Comparison of ENCODE assay signal across 1 cellular context in genomic region chr17:80454557-80455327, GRCh38.
A peak's percentile ranks its signal among the peaks of the same experiment; 100 is the strongest.
TF ChIP-seq lines count a peak whose summit lies in the region.

No MANE protein-coding gene starts in this region.

TF ChIP-seq in HepG2, 621 proteins besides CTCF, POLR2A, EP300 and RAD21 (continued from another document and continues in another):
- no peak for TF ChIP-seq NPAS2 (CRISPR knock-in tag; IDR thresholded peaks at IDR 0.05; ENCODE audit: borderline replicate concordance)
- peak; percentile 94 for TF ChIP-seq DMTF1 (CRISPR knock-in tag; IDR thresholded peaks at IDR 0.05)
- TF ChIP-seq ZNF512B (CRISPR knock-in tag; IDR thresholded peaks at IDR 0.05; ENCODE audit: borderline replicate concordance): no peak
- TF ChIP-seq FUBP1 (CRISPR knock-in tag; IDR thresholded peaks at IDR 0.05; ENCODE audit: borderline replicate concordance): no peak
- TF ChIP-seq BRF2 (CRISPR knock-in tag; IDR thresholded peaks at IDR 0.05): peak; percentile 97
- TF ChIP-seq IRX3 (CRISPR knock-in tag; IDR thresholded peaks at IDR 0.05; ENCODE audit: borderline replicate concordance, low read depth): peak; percentile 97
- no peak for TF ChIP-seq ZNF207 (IDR thresholded peaks at IDR 0.05; ENCODE audit: borderline replicate concordance)
- TF ChIP-seq ETV6 (CRISPR knock-in tag; conservative IDR thresholded peaks at IDR 0.05): peak; percentile 15; the same call in 1 of the 2 replicates
- no peak for TF ChIP-seq RAD51 (IDR thresholded peaks at IDR 0.05; ENCODE audit: borderline replicate concordance)
- peak; percentile 60 for TF ChIP-seq ZBTB10 (CRISPR knock-in tag; IDR thresholded peaks at IDR 0.05; ENCODE audit: borderline replicate concordance)
- peak; percentile 78; the same call in 1 of the 2 replicates for TF ChIP-seq ZSCAN22 (CRISPR knock-in tag; IDR thresholded peaks at IDR 0.05)
- peak; percentile 74; the same call in 1 of the 2 replicates for TF ChIP-seq ELF3 (CRISPR knock-in tag; IDR thresholded peaks at IDR 0.05)
- no peak for TF ChIP-seq SMARCE1 (IDR thresholded peaks at IDR 0.05; ENCODE audit: borderline replicate concordance)
- TF ChIP-seq ZNF484 (CRISPR knock-in tag; IDR thresholded peaks at IDR 0.05; ENCODE audit: borderline replicate concordance, low read depth): peak; percentile 89; the same call in 1 of the 2 replicates
- TF ChIP-seq NKX3-1 (CRISPR knock-in tag; IDR thresholded peaks at IDR 0.05): peak; percentile 97
- TF ChIP-seq NR2F6 (IDR thresholded peaks at IDR 0.05): no peak
- no peak; the same call in 1 of the 2 replicates for TF ChIP-seq NR2F6 (CRISPR knock-in tag; IDR thresholded peaks at IDR 0.05)
- peak; percentile 91; the same call in 1 of the 2 replicates for TF ChIP-seq ZFYVE20 (CRISPR knock-in tag; IDR thresholded peaks at IDR 0.05; ENCODE audit: borderline replicate concordance, low read depth)
- no peak for TF ChIP-seq HNRNPH1 (optimal IDR thresholded peaks at IDR 0.05; ENCODE audit: low read depth, low read length)
- TF ChIP-seq ZBTB33 (CRISPR knock-in tag; IDR thresholded peaks at IDR 0.05): 0 out of 2 replicates have a peak, but pooled peaks have one; percentile 19
- peak; percentile 42; the same call in 1 of the 2 replicates for TF ChIP-seq PATZ1 (CRISPR knock-in tag; IDR thresholded peaks at IDR 0.05)
- no peak for TF ChIP-seq PLRG1 (conservative IDR thresholded peaks at IDR 0.05)
- TF ChIP-seq XRCC5 (optimal IDR thresholded peaks at IDR 0.05; ENCODE audit: low read length): peak; percentile 26
- TF ChIP-seq KMT2A (CRISPR knock-in tag; IDR thresholded peaks at IDR 0.05): peak; percentile 20; the same call in 1 of the 2 replicates
- no peak for TF ChIP-seq PBX2 (CRISPR knock-in tag; IDR thresholded peaks at IDR 0.05)
- peak; percentile 74 for TF ChIP-seq TBL1XR1 (IDR thresholded peaks at IDR 0.05; ENCODE audit: borderline replicate concordance, low read length, partially characterized antibody)
- no peak for TF ChIP-seq KAT2B (IDR thresholded peaks at IDR 0.05; ENCODE audit: borderline replicate concordance, low read depth, low read length)
- TF ChIP-seq KDM3A (CRISPR knock-in tag; IDR thresholded peaks at IDR 0.05; ENCODE audit: low read depth): no peak
- peak; percentile 54 for TF ChIP-seq FOXM1 (CRISPR knock-in tag; IDR thresholded peaks at IDR 0.05)
- TF ChIP-seq ZNF430 (CRISPR knock-in tag; IDR thresholded peaks at IDR 0.05): peak; percentile 99
- no peak for TF ChIP-seq ADNP (CRISPR knock-in tag; IDR thresholded peaks at IDR 0.05)
- no peak; the same call in 1 of the 2 replicates for TF ChIP-seq ZBTB26 (CRISPR knock-in tag; IDR thresholded peaks at IDR 0.05; ENCODE audit: borderline replicate concordance)
- no peak for TF ChIP-seq ARID3A (IDR thresholded peaks at IDR 0.05; ENCODE audit: low read depth, low read length)
- TF ChIP-seq E2F5 (CRISPR knock-in tag; conservative IDR thresholded peaks at IDR 0.05): peak; percentile 87; the same call in 1 of the 2 replicates
- TF ChIP-seq NR2F1 (CRISPR knock-in tag; IDR thresholded peaks at IDR 0.05): peak in 1 of 2 experiments; percentile 53; a peak in 1 of 4 replicates
- peak; percentile 92 for TF ChIP-seq MXD4 (CRISPR knock-in tag; IDR thresholded peaks at IDR 0.05)
- no peak; the same call in 1 of the 2 replicates for TF ChIP-seq NFIC (IDR thresholded peaks at IDR 0.05; ENCODE audit: low read length)
